8 cellular contexts compared by ENCODE assay signal in genomic region chr14:106605548-106606448, GRCh38.
DNase-seq lines count a peak whose midpoint lies in the region; ATAC-seq lines count a peak whose summit lies in the region.

No MANE protein-coding gene starts in this region.

- H2BK5ac ChIP-seq in mesenchymal stem cell (ENCODE audit: low read depth, low read length, poor library complexity, severe bottlenecking) = no peak overlapping the region

- H2AFZ ChIP-seq in mesenchymal stem cell (ENCODE audit: low read depth, low read length) = no peak overlapping the region

- H3K9ac ChIP-seq in mesenchymal stem cell (ENCODE audit: low read length) = no peak overlapping the region

- no peaks in the 10 kb centered on the region for H3K4me1 ChIP-seq in mesenchymal stem cell (ENCODE audit: control insufficient read depth, insufficient read depth, low read depth, low read length)

- peaks cover 3% of the 10 kb centered on the region for H3K9me3 ChIP-seq in mesenchymal stem cell (ENCODE audit: control insufficient read depth, low read length)

- H2AK5ac ChIP-seq in mesenchymal stem cell (ENCODE audit: low read length, severe bottlenecking) = no peak overlapping the region

- H3K23ac ChIP-seq in mesenchymal stem cell (ENCODE audit: low read length in 2 of 2) = no peak overlapping the region

- no peak overlapping the region for H3K14ac ChIP-seq in mesenchymal stem cell (ENCODE audit: low read length in 2 of 2)

- H3K36me3 ChIP-seq in mesenchymal stem cell (ENCODE audit: control insufficient read depth in 1 of 2, insufficient read depth in 2 of 2, low read depth in 1 of 2, low read length in 2 of 2) = no peaks in the 10 kb centered on the region

- 81% methylated on average over 23 of the region's 27 CpGs for WGBS in mesenchymal stem cell

- no peak overlapping the region for H4K8ac ChIP-seq in mesenchymal stem cell (ENCODE audit: low read length)

- H4K91ac ChIP-seq in mesenchymal stem cell (ENCODE audit: low read length) = no peak overlapping the region

- no peak overlapping the region for H2BK15ac ChIP-seq in mesenchymal stem cell (ENCODE audit: low read depth, poor library complexity, severe bottlenecking)

- no peak overlapping the region for H3K27ac ChIP-seq in mesenchymal stem cell (ENCODE audit: low read length, poor library complexity, severe bottlenecking)

- peak; percentile 34 to 47 for DNase-seq in AML-193 (lab: John Stamatoyannopoulos, UW)
- DNase-seq in NCI-H2171 treated with DMSO at 0.1 percent for 48 hours (lab: John Stamatoyannopoulos, UW) = peak; percentile 33
- DNase-seq in activated CD8-positive, alpha-beta memory T cell treated with anti-CD3 and anti-CD28 coated beads, Interleukin-2, amount 50 U/mL, for 1 hour (ENCODE audit: extremely low read depth) = peak; percentile 41
- peak; percentile 17 for DNase-seq in mucosa of gallbladder (ENCODE audit: low spot score)
- DNase-seq in inferior parietal cortex (ENCODE audit: extremely low spot score) = no peak
- no peak for DNase-seq in mesenchymal stem cell

- no peak overlapping the region for H3K4me2 ChIP-seq in mesenchymal stem cell (ENCODE audit: low read length, poor library complexity, severe bottlenecking)

- H3K27me3 ChIP-seq in mesenchymal stem cell (ENCODE audit: control insufficient read depth in 1 of 2, insufficient read depth in 1 of 2, low read length in 2 of 2) = no peaks in the 10 kb centered on the region

- no peaks in the 10 kb centered on the region for H3K79me1 ChIP-seq in mesenchymal stem cell (replicated peaks; ENCODE audit: low read length, poor library complexity, severe bottlenecking)

- H3K4me3 ChIP-seq in mesenchymal stem cell (ENCODE audit: insufficient read depth in 1 of 2, low read depth in 1 of 2, low read length in 2 of 2) = no peak overlapping the region

- ATAC-seq in GM19351 (IDR thresholded peaks at IDR 0.05; ENCODE audit: unreplicated experiment) (peak; percentile 75), HG03520 (IDR thresholded peaks at IDR 0.05; ENCODE audit: unreplicated experiment) (no peak)

- no peak overlapping the region for H3K4ac ChIP-seq in mesenchymal stem cell (ENCODE audit: low read depth in 1 of 2, low read length in 2 of 2)

- no peak overlapping the region for H2BK12ac ChIP-seq in mesenchymal stem cell (ENCODE audit: low read length in 2 of 2)

- no peak overlapping the region for H3K18ac ChIP-seq in mesenchymal stem cell (ENCODE audit: low read depth in 1 of 2, low read length in 2 of 2)

- H2BK120ac ChIP-seq in mesenchymal stem cell (ENCODE audit: low read depth, low read length) = no peak overlapping the region

Comparison
In these comparisons a context has a peak if more than half of its experiments do, and no peak if none do; other contexts are left out.
1. DNase-seq: peak in AML-193 (2 of 2), NCI-H2171 treated with DMSO at 0.1 percent for 48 hours (single experiment), activated CD8-positive, alpha-beta memory T cell treated with anti-CD3 and anti-CD28 coated beads, Interleukin-2, amount 50 U/mL, for 1 hour (single experiment) and mucosa of gallbladder (single experiment); none in inferior parietal cortex (single experiment) and mesenchymal stem cell (single experiment).